33 cellular contexts compared by ENCODE assay signal in genomic region chr6:67496191-67496590, GRCh38.
"Had no signal": no experiment of that assay in that cellular context is flagged by ENCODE, and none has a peak within 500 bp of the region (broad histone marks: within the 10 kb centered on the region; RNA-seq: fewer than 3 reads in every experiment).

No MANE protein-coding gene starts in this region.

- H3K27ac Mint-ChIP-seq: activated CD4-positive, alpha-beta memory T cell treated with anti-CD3 and anti-CD28 coated beads for 36 hours; activated CD4-positive, alpha-beta T cell treated with anti-CD3 and anti-CD28 coated beads for 36 hours; activated CD4-positive, alpha-beta T cell treated with anti-CD3 and anti-CD28 coated beads, Interleukin-2, amount 10 ng/mL, durations not matched to agents 24 days and 14 days; activated CD8-positive, alpha-beta memory T cell treated with anti-CD3 and anti-CD28 coated beads, Interleukin-2, amount 10 ng/mL, durations not matched to agents 7 days and 5 days; activated CD8-positive, alpha-beta T cell treated with anti-CD3 and anti-CD28 coated beads, Interleukin-2, amount 10 ng/mL, durations not matched to agents 7 days and 5 days; activated naive CD4-positive, alpha-beta T cell treated with anti-CD3 and anti-CD28 coated beads for 36 hours; activated naive CD4-positive, alpha-beta T cell treated with anti-CD3 and anti-CD28 coated beads, Interleukin-2, amount 50 U/mL, for 24 hours; activated naive CD8-positive, alpha-beta T cell treated with anti-CD3 and anti-CD28 coated beads for 36 hours; activated naive CD8-positive, alpha-beta T cell treated with anti-CD3 and anti-CD28 coated beads, Interleukin-2, amount 50 U/mL, for 24 hours; activated T-helper 1 cell treated with anti-CD3 and anti-CD28 coated beads, Interleukin-12 subunit alpha, Interleukin-12 subunit beta, Interleukin-2, Interleukin-4 antibody, amounts not matched to agents 30 ng/mL and 10 ng/mL and 1 ng/mL, durations not matched to agents 14 hours and 24 hours and 36 hours; activated T-helper 2 cell treated with anti-CD3 and anti-CD28 coated beads, Interferon-gamma antibody, Interleukin-2, Interleukin-4, amounts not matched to agents 10 μg/mL and 5 μg/mL and 100 μg/mL, durations not matched to agents 14 hours and 24 hours and 36 hours; brain had no signal

- H3K9me3 Mint-ChIP-seq: brain had no signal

- DNase-seq: activated CD4-positive, alpha-beta memory T cell treated with anti-CD3 and anti-CD28 coated beads for 36 hours; activated CD4-positive, alpha-beta T cell treated with anti-CD3 and anti-CD28 coated beads for 36 hours; activated CD4-positive, alpha-beta T cell treated with anti-CD3 and anti-CD28 coated beads, Interleukin-2, amount 10 ng/mL, durations not matched to agents 24 days and 14 days; activated CD4-positive, CD25-positive, alpha-beta regulatory T cell; activated CD4-positive, CD25-positive, alpha-beta regulatory T cell treated with anti-CD3 and anti-CD28 coated beads, Interleukin-2, amount 50 U/mL, for 72 hours; activated CD8-positive, alpha-beta memory T cell treated with anti-CD3 and anti-CD28 coated beads, Interleukin-2, amount 10 ng/mL, durations not matched to agents 7 days and 5 days; activated CD8-positive, alpha-beta memory T cell treated with anti-CD3 and anti-CD28 coated beads, Interleukin-2, amount 50 U/mL, for 4 hours; activated CD8-positive, alpha-beta T cell treated with anti-CD3 and anti-CD28 coated beads, Interleukin-2, amount 10 ng/mL, durations not matched to agents 7 days and 5 days; activated effector memory CD4-positive, alpha-beta T cell treated with anti-CD3 and anti-CD28 coated beads, Interleukin-2, amount 50 U/mL, for 16 hours; activated naive CD4-positive, alpha-beta T cell treated with anti-CD3 and anti-CD28 coated beads for 36 hours; activated naive CD8-positive, alpha-beta T cell treated with anti-CD3 and anti-CD28 coated beads for 36 hours; activated naive CD8-positive, alpha-beta T cell treated with anti-CD3 and anti-CD28 coated beads, Interleukin-2, amount 50 U/mL, for 24 hours; activated T-cell treated with anti-CD3 and anti-CD28 coated beads, Interleukin-2, amount 50 U/mL, for 1 hour; activated T-cell treated with anti-CD3 and anti-CD28 coated beads, Interleukin-2, amount 50 U/mL, for 48 hours; adrenal gland; amygdala; central memory CD4-positive, alpha-beta T cell; cerebellar nuclear complex; colonic mucosa; effector CD8-positive, alpha-beta T cell; esophagus squamous epithelium; foreskin melanocyte; heart right ventricle had no signal

- H3K36me3 ChIP-seq: adrenal gland, ascending aorta, breast epithelium, cardiac muscle cell, colonic mucosa, esophagus squamous epithelium, gastroesophageal sphincter, heart right ventricle had no signal

- H3K9me3 ChIP-seq: adrenal gland, ascending aorta, breast epithelium, colonic mucosa, esophagus squamous epithelium, gastroesophageal sphincter had no signal

- H3K27ac ChIP-seq: adrenal gland, ascending aorta, breast epithelium, cardiac muscle cell, colonic mucosa, epithelial cell of prostate, esophagus squamous epithelium, gastroesophageal sphincter, heart right ventricle, hepatocyte had no signal

- H3K36me3 Mint-ChIP-seq: activated CD4-positive, alpha-beta memory T cell treated with anti-CD3 and anti-CD28 coated beads for 36 hours; activated CD8-positive, alpha-beta memory T cell treated with anti-CD3 and anti-CD28 coated beads, Interleukin-2, amount 10 ng/mL, durations not matched to agents 7 days and 5 days; activated naive CD4-positive, alpha-beta T cell treated with anti-CD3 and anti-CD28 coated beads, Interleukin-2, amount 50 U/mL, for 24 hours; activated naive CD8-positive, alpha-beta T cell treated with anti-CD3 and anti-CD28 coated beads for 36 hours; brain had no signal

- H3K27me3 Mint-ChIP-seq: activated CD4-positive, alpha-beta memory T cell treated with anti-CD3 and anti-CD28 coated beads for 36 hours; activated CD4-positive, alpha-beta T cell treated with anti-CD3 and anti-CD28 coated beads for 36 hours; activated CD4-positive, alpha-beta T cell treated with anti-CD3 and anti-CD28 coated beads, Interleukin-2, amount 10 ng/mL, durations not matched to agents 24 days and 14 days; activated CD8-positive, alpha-beta memory T cell treated with anti-CD3 and anti-CD28 coated beads, Interleukin-2, amount 10 ng/mL, durations not matched to agents 7 days and 5 days; activated naive CD4-positive, alpha-beta T cell treated with anti-CD3 and anti-CD28 coated beads, Interleukin-2, amount 50 U/mL, for 24 hours; activated naive CD8-positive, alpha-beta T cell treated with anti-CD3 and anti-CD28 coated beads for 36 hours; activated naive CD8-positive, alpha-beta T cell treated with anti-CD3 and anti-CD28 coated beads, Interleukin-2, amount 50 U/mL, for 24 hours; brain had no signal

- H3K4me3 Mint-ChIP-seq: activated CD4-positive, alpha-beta memory T cell treated with anti-CD3 and anti-CD28 coated beads for 36 hours; activated CD4-positive, alpha-beta T cell treated with anti-CD3 and anti-CD28 coated beads for 36 hours; activated CD4-positive, alpha-beta T cell treated with anti-CD3 and anti-CD28 coated beads, Interleukin-2, amount 10 ng/mL, durations not matched to agents 24 days and 14 days; activated CD8-positive, alpha-beta memory T cell treated with anti-CD3 and anti-CD28 coated beads, Interleukin-2, amount 10 ng/mL, durations not matched to agents 7 days and 5 days; activated CD8-positive, alpha-beta T cell treated with anti-CD3 and anti-CD28 coated beads, Interleukin-2, amount 10 ng/mL, durations not matched to agents 7 days and 5 days; activated naive CD4-positive, alpha-beta T cell treated with anti-CD3 and anti-CD28 coated beads for 36 hours; activated naive CD4-positive, alpha-beta T cell treated with anti-CD3 and anti-CD28 coated beads, Interleukin-2, amount 50 U/mL, for 24 hours; activated naive CD8-positive, alpha-beta T cell treated with anti-CD3 and anti-CD28 coated beads for 36 hours; activated naive CD8-positive, alpha-beta T cell treated with anti-CD3 and anti-CD28 coated beads, Interleukin-2, amount 50 U/mL, for 24 hours; activated T-helper 1 cell treated with anti-CD3 and anti-CD28 coated beads, Interleukin-12 subunit alpha, Interleukin-12 subunit beta, Interleukin-2, Interleukin-4 antibody, amounts not matched to agents 30 ng/mL and 10 ng/mL and 1 ng/mL, durations not matched to agents 14 hours and 24 hours and 36 hours; brain had no signal

- H3K4me1 Mint-ChIP-seq: activated CD4-positive, alpha-beta T cell treated with anti-CD3 and anti-CD28 coated beads for 36 hours; activated CD4-positive, alpha-beta T cell treated with anti-CD3 and anti-CD28 coated beads, Interleukin-2, amount 10 ng/mL, durations not matched to agents 24 days and 14 days; activated CD8-positive, alpha-beta memory T cell treated with anti-CD3 and anti-CD28 coated beads, Interleukin-2, amount 10 ng/mL, durations not matched to agents 7 days and 5 days; activated naive CD4-positive, alpha-beta T cell treated with anti-CD3 and anti-CD28 coated beads, Interleukin-2, amount 50 U/mL, for 24 hours; activated naive CD8-positive, alpha-beta T cell treated with anti-CD3 and anti-CD28 coated beads for 36 hours; activated naive CD8-positive, alpha-beta T cell treated with anti-CD3 and anti-CD28 coated beads, Interleukin-2, amount 50 U/mL, for 24 hours; brain had no signal

- H3K4me3 ChIP-seq: adrenal gland, ascending aorta, breast epithelium, cardiac muscle cell, colonic mucosa, esophagus squamous epithelium, gastroesophageal sphincter, heart right ventricle, hepatocyte had no signal
